Comparison of ENCODE assay signal across 9 cellular contexts in the genomic region with DNA sequence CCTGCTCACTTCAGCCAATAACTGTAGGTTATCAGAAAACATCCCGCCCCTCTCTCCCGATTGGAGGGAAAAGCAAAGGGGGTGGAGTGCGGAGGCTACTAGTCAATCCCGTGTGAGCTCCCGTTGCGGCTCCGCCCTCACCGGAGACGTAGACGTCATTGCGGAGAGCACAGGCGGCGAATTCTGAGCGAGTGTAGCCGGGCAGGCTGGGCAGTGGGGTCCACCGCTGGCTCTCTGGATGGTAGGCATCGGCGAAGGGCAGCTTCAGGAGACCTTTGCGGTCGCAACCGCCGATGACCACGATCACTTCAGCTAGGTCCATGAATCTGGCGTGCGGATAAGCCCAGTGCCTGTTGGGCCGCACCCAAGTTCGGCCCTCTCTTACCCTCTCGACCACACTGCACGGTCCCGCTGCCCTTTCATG. TPM values are rescaled to one million over a fixed set of nuclear protein-coding genes. Genes with fewer than 3 reads are reported as not detected.
DNase-seq lines count a peak whose midpoint lies in the region; ATAC-seq and TF ChIP-seq lines count a peak whose summit lies in the region.
"Had no signal": no experiment of that assay in that cellular context is flagged by ENCODE, and none has a peak within 500 bp of the region (broad histone marks: within the 10 kb centered on the region; RNA-seq: fewer than 3 reads in every experiment).

No MANE protein-coding gene starts in this region.

- peaks cover 40% of the 10 kb centered on the region for H3K27me3 Mint-ChIP-seq in HFFc6 (ENCODE audit: insufficient read depth)

- ATAC-seq in HG03039 (IDR thresholded peaks at IDR 0.05; ENCODE audit: unreplicated experiment), result peak; percentile 57

- DNase-seq in DMS153 (lab: John Stamatoyannopoulos, UW) (peak; percentile 79), T-helper 22 cell (ENCODE audit: low read depth) (peak; percentile 39), astrocyte of the spinal cord (ENCODE audit: low read depth, low spot score) (peak; percentile 91), hypothalamus (lab: John Stamatoyannopoulos, UW) (peak in 49 of 51 donors; percentile 9 to 95 (median 72)), HFFc6 (no peak), SW 1271 (lab: John Stamatoyannopoulos, UW) (no peak)

- H3K4me3 ChIP-seq in astrocyte of the spinal cord (ENCODE audit: low read depth, low read length) (peak overlapping the region; percentile 40), skin epidermis (peak overlapping the region in 6 of 7 experiments; percentile 4 to 37 (median 16))

- peaks cover 4% of the 10 kb centered on the region for H3K36me3 Mint-ChIP-seq in HFFc6 (ENCODE audit: low read depth)

- H3K4me3 Mint-ChIP-seq in HFFc6, result no peak overlapping the region

- H3K27ac ChIP-seq in skin epidermis, result peak overlapping the region in 3 of 21 experiments; percentile 6 to 49 (median 13)
- H3K27ac ChIP-seq: HL-60 had no signal

- H3K4me1 Mint-ChIP-seq in HFFc6 (ENCODE audit: low read depth), result peaks cover 4% of the 10 kb centered on the region; the same call in 1 of the 2 replicates

- TF ChIP-seq CTCF in astrocyte of the spinal cord (IDR thresholded peaks at IDR 0.05; ENCODE audit: low read depth, low read length), result no peak
- no peak for TF ChIP-seq CTCF in HFFc6 (IDR thresholded peaks at IDR 0.05)

- peaks cover 8% of the 10 kb centered on the region for H3K9me3 Mint-ChIP-seq in HFFc6

- in situ Hi-C loops in astrocyte of the spinal cord (cut with HindIII; ENCODE audit: low sequenced_read_pairs), result no loop called here

- H3K27ac Mint-ChIP-seq in HFFc6, result no peak overlapping the region

RNA-seq across cellular contexts. Expression of gene KLHL35, which starts 4.7 kb away (rescaled TPM):
- not detected for total RNA-seq in HFFc6 (2021; fragmentation: NEBNext Ultra II Directional; extraction: Animal tissue kit (Norgen Biotek cat#: 25700))

RNA-seq across cellular contexts. Expression of gene RPS3, which starts 29.0 kb away (rescaled TPM):
- 1,000 to 10,000 TPM; 1,897 to 2,167 (median 1,932) TPM for total RNA-seq in HFFc6 (2021; fragmentation: NEBNext Ultra II Directional; extraction: Animal tissue kit (Norgen Biotek cat#: 25700))

Comparison
In these comparisons a context has a peak if more than half of its experiments do, and no peak if none do; other contexts are left out.
1. DNase-seq: peak in DMS153 (single experiment), T-helper 22 cell (single experiment), astrocyte of the spinal cord (single experiment) and hypothalamus (49 of 51); none in HFFc6 (single experiment) and SW 1271 (0 of 2).